ENCODE assay signal across 19 cellular contexts in the genomic region with DNA sequence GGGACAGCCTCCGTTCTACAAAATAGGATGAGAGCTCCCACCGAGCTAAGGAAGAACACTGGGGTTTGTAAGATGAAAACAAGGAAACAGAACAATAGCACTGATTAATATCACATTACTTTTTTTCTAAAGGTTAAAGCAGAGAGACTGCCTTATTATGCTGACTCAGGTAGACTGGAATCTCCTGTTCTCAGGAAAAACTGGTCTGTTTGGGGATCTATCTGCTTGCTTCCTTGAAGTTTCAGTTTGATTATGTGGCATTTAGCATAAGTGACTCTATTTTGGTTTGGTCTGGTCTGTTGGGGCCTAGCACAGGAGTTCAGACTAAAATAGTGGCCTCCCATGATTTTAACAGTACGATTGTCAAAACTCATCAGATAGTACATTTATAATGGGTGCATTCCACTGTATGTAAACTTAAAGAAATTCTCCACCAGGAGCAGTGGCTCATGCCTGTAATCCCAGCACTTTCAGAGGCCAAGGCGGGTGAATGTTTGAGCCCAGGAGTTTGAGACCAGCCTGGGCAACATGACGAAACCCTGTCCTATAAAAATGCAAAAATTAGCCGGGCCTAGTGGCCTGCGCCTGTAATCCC.
DNase-seq lines count a peak whose midpoint lies in the region; ATAC-seq and TF ChIP-seq lines count a peak whose summit lies in the region.
"Had no signal": no experiment of that assay in that cellular context is flagged by ENCODE, and none has a peak within 500 bp of the region (broad histone marks: within the 10 kb centered on the region; RNA-seq: fewer than 3 reads in every experiment).

No MANE protein-coding gene starts in this region.

- H3K9me3 ChIP-seq in RWPE2 (ENCODE audit: severe bottlenecking) (no peaks in the 10 kb centered on the region), esophagus squamous epithelium (no peaks in the 10 kb centered on the region)
- H3K9me3 ChIP-seq: prostate gland had no signal

- no peaks in the 10 kb centered on the region for H3K4me1 Mint-ChIP-seq in nephron
- H3K4me1 Mint-ChIP-seq: activated naive CD8-positive, alpha-beta T cell treated with anti-CD3 and anti-CD28 coated beads, Interleukin-2, amount 10 ng/mL, durations not matched to agents 7 days and 5 days had no signal

- no peak for TF ChIP-seq POLR2A in esophagus squamous epithelium (IDR thresholded peaks at IDR 0.05)

- H3K4me1 ChIP-seq in RWPE2 (ENCODE audit: insufficient read depth, poor library complexity, severe bottlenecking) (peaks cover 15% of the 10 kb centered on the region), esophagus squamous epithelium (peaks cover 7 to 28% (median 10%) of the 10 kb centered on the region in 3 donors)
- H3K4me1 ChIP-seq: prostate gland had no signal

- ATAC-seq in RWPE2 (ENCODE audit: low read depth) (peak; percentile 79), GM21717 (IDR thresholded peaks at IDR 0.05; ENCODE audit: unreplicated experiment) (no peak)
- ATAC-seq: left cardiac atrium had no signal

- H3K4me3 Mint-ChIP-seq in nephron: no peak overlapping the region
- H3K4me3 Mint-ChIP-seq: activated naive CD8-positive, alpha-beta T cell treated with anti-CD3 and anti-CD28 coated beads, Interleukin-2, amount 10 ng/mL, durations not matched to agents 7 days and 5 days; activated T-cell treated with anti-CD3 and anti-CD28 coated beads, Interleukin-2, amount 50 U/mL, for 24 hours had no signal

- H3K27me3 ChIP-seq in RWPE2 (ENCODE audit: insufficient read depth, poor library complexity, severe bottlenecking) (no peaks in the 10 kb centered on the region), esophagus squamous epithelium (no peaks in the 10 kb centered on the region)

- H3K36me3 ChIP-seq in RWPE2 (ENCODE audit: low read depth) (no peaks in the 10 kb centered on the region), esophagus squamous epithelium (no peaks in the 10 kb centered on the region)
- H3K36me3 ChIP-seq: prostate gland had no signal

- DNase-seq in EH (ENCODE audit: low read depth) (peak; percentile 47), RWPE2 (ENCODE audit: low spot score) (no peak), esophagus squamous epithelium (lab: John Stamatoyannopoulos, UW) (no peak), SKM-1 treated with dmso at 0.1 percent for 144 hours (lab: John Stamatoyannopoulos, UW; ENCODE audit: unreplicated experiment) (no peak), NCI-H345 treated with DMSO at 0.1 percent for 48 hours (lab: John Stamatoyannopoulos, UW; ENCODE audit: unreplicated experiment) (no peak)
- DNase-seq in activated effector memory CD4-positive, alpha-beta T cell treated with anti-CD3 and anti-CD28 coated beads, Interleukin-2, amount 50 U/mL, for 16 hours: no peak
- DNase-seq: activated CD4-positive, alpha-beta T cell treated with anti-CD3 and anti-CD28 coated beads, Interleukin-2, amount 50 U/mL, for 1 hour; activated naive CD8-positive, alpha-beta T cell treated with anti-CD3 and anti-CD28 coated beads, Interleukin-2, amount 10 ng/mL, durations not matched to agents 7 days and 5 days; activated T-cell treated with anti-CD3 and anti-CD28 coated beads, Interleukin-2, amount 50 U/mL, for 24 hours; head of caudate nucleus; left cardiac atrium; NCI-H1436 treated with DMSO at 0.1 percent for 48 hours; NCI-H524; stimulated activated CD4-positive, alpha-beta T cell treated with anti-CD3 and anti-CD28 coated beads, Interleukin-12 subunit alpha, Interleukin-12 subunit beta, amount 100 ng/mL, for 4 hours; stimulated activated naive CD4-positive, alpha-beta T cell treated with Interleukin-2 at 50 U/mL for 16 hours had no signal

- no peak for TF ChIP-seq CTCF in RWPE2 (IDR thresholded peaks at IDR 0.05; ENCODE audit: poor library complexity, severe bottlenecking)
- no peak for TF ChIP-seq CTCF in esophagus squamous epithelium (IDR thresholded peaks at IDR 0.05)
- TF ChIP-seq CTCF in nephron (IDR thresholded peaks at IDR 0.05; ENCODE audit: unreplicated experiment in 3 of 3): no peak

- H3K9me3 Mint-ChIP-seq in nephron: no peaks in the 10 kb centered on the region
- H3K9me3 Mint-ChIP-seq: activated naive CD8-positive, alpha-beta T cell treated with anti-CD3 and anti-CD28 coated beads, Interleukin-2, amount 10 ng/mL, durations not matched to agents 7 days and 5 days; activated T-cell treated with anti-CD3 and anti-CD28 coated beads, Interleukin-2, amount 50 U/mL, for 24 hours had no signal

- H3K36me3 Mint-ChIP-seq in nephron (ENCODE audit: low read depth): no peaks in the 10 kb centered on the region
- H3K36me3 Mint-ChIP-seq: activated naive CD8-positive, alpha-beta T cell treated with anti-CD3 and anti-CD28 coated beads, Interleukin-2, amount 10 ng/mL, durations not matched to agents 7 days and 5 days had no signal

- H3K27me3 Mint-ChIP-seq in nephron (ENCODE audit: low read depth): no peaks in the 10 kb centered on the region
- H3K27me3 Mint-ChIP-seq: activated T-cell treated with anti-CD3 and anti-CD28 coated beads, Interleukin-2, amount 50 U/mL, for 24 hours had no signal

- H3K4me3 ChIP-seq in RWPE2 (ENCODE audit: severe bottlenecking) (no peak overlapping the region), esophagus squamous epithelium (no peak overlapping the region)
- H3K4me3 ChIP-seq: prostate gland, SK-N-MC had no signal

- intact Hi-C loops in esophagus squamous epithelium (cut with DNase I): no loop called here

- peak overlapping the region in 2 of 3 experiments; percentile 50 to 57 for H3K27ac Mint-ChIP-seq in nephron
- H3K27ac Mint-ChIP-seq: activated naive CD8-positive, alpha-beta T cell treated with anti-CD3 and anti-CD28 coated beads, Interleukin-2, amount 10 ng/mL, durations not matched to agents 7 days and 5 days; activated T-cell treated with anti-CD3 and anti-CD28 coated beads, Interleukin-2, amount 50 U/mL, for 24 hours had no signal

- 58 to 70% methylated on average over 7 of the region's 7 CpGs for WGBS in esophagus squamous epithelium, 2 donors

- H3K27ac ChIP-seq in RWPE2 (ENCODE audit: poor library complexity, severe bottlenecking) (peak overlapping the region; percentile 34), esophagus squamous epithelium (peak overlapping the region; percentile 49 to 80 (median 70))
- H3K27ac ChIP-seq: prostate gland, SK-N-MC had no signal
